Comparison of ENCODE assay signal across 33 cellular contexts in the genomic region with DNA sequence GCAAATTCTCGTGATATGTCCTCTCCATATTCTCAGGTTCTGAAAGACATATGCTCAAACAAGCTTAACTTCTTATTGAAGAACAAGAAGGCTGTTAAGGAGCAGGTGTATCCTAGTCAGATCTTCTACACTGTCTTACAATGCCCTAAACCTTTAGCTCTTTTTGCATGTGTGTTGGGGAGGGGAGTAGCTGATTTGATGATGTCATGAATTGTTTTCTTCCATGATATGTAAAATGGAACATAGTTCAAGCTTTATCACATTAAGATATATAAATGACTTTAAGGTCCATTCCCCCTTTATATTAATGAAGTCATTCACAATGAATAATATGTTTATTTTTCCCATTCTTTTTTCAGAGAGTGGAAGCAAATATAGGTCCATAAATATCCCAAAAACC.
"Had no signal": no experiment of that assay in that cellular context is flagged by ENCODE, and none has a peak within 500 bp of the region (broad histone marks: within the 10 kb centered on the region; RNA-seq: fewer than 3 reads in every experiment).

No MANE protein-coding gene starts in this region.

- H3K4me3 ChIP-seq: MG63 had no signal

- H3K27me3 ChIP-seq: MG63 had no signal

- H3K36me3 ChIP-seq: MG63 had no signal

- DNase-seq: Karpas-422, Kasumi-1, MG63, MM.1S, MV-4-11, NCI-H1048, NCI-H1092, NCI-H1092 treated with DMSO at 0.1 percent for 48 hours, NCI-H1105, NCI-H1105 treated with DMSO at 0.1 percent for 48 hours, NCI-H1436, NCI-H1436 treated with DMSO at 0.1 percent for 48 hours, NCI-H146, NCI-H1694, NCI-H1694 treated with DMSO at 0.1 percent for 48 hours, NCI-H187, NCI-H187 treated with DMSO at 0.1 percent for 48 hours, NCI-H1930, NCI-H2029, NCI-H2029 treated with DMSO at 0.1 percent for 48 hours, NCI-H2081, NCI-H2081 treated with DMSO at 0.1 percent for 48 hours, NCI-H2107, NCI-H2171, NCI-H2171 treated with DMSO at 0.1 percent for 48 hours, NCI-H2227 treated with DMSO at 0.1 percent for 48 hours, NCI-H226, NCI-H345, NCI-H446, NCI-H446 treated with DMSO at 0.1 percent for 48 hours, NCI-H510A, NCI-H524, NCI-H524 treated with DMSO at 0.1 percent for 48 hours had no signal

- H3K9me3 ChIP-seq: MG63 had no signal
